Comparison of ENCODE assay signal across 15 cellular contexts in genomic region chr11:104529213-104529612, GRCh38.
DNase-seq lines count a peak whose midpoint lies in the region; ATAC-seq and TF ChIP-seq lines count a peak whose summit lies in the region.
"Had no signal": no experiment of that assay in that cellular context is flagged by ENCODE, and none has a peak within 500 bp of the region (broad histone marks: within the 10 kb centered on the region; RNA-seq: fewer than 3 reads in every experiment).

No MANE protein-coding gene starts in this region.

- no peak overlapping the region for H3K4me3 Mint-ChIP-seq in T-helper 17 cell
- H3K4me3 Mint-ChIP-seq in activated CD8-positive, alpha-beta memory T cell treated with anti-CD3 and anti-CD28 coated beads, Interleukin-2, amount 10 ng/mL, durations not matched to agents 7 days and 5 days: no peak overlapping the region
- H3K4me3 Mint-ChIP-seq: CD4-positive, CD25-positive, alpha-beta regulatory T cell; GM23338 had no signal

- CTCF ChIA-PET in activated CD8-positive, alpha-beta memory T cell treated with anti-CD3 and anti-CD28 coated beads, Interleukin-2, amount 10 ng/mL, durations not matched to agents 7 days and 5 days (lab: Charles Lee): interaction anchor here (1.3 kb wide), 1 partner anchor 16 kb away, joined by 3 read pairs; no protein-coding TSS in a partner anchor

- H3K36me3 Mint-ChIP-seq in T-helper 17 cell (ENCODE audit: low read depth): peaks cover 2% of the 10 kb centered on the region
- no peaks in the 10 kb centered on the region for H3K36me3 Mint-ChIP-seq in activated CD8-positive, alpha-beta memory T cell treated with anti-CD3 and anti-CD28 coated beads, Interleukin-2, amount 10 ng/mL, durations not matched to agents 7 days and 5 days
- H3K36me3 Mint-ChIP-seq: CD4-positive, CD25-positive, alpha-beta regulatory T cell had no signal

- no peaks in the 10 kb centered on the region for H3K9me3 ChIP-seq in T-helper 17 cell (ENCODE audit: control insufficient read depth, low read length, poor library complexity, severe bottlenecking)

- no peak overlapping the region for H3K4me3 ChIP-seq in choroid plexus epithelial cell (ENCODE audit: low read depth, low read length)
- H3K4me3 ChIP-seq: GM23338 had no signal

- TF ChIP-seq POLR2A in erythroblast (IDR thresholded peaks at IDR 0.05; ENCODE audit: low read length): no peak

- no peak for TF ChIP-seq CTCF in choroid plexus epithelial cell (conservative IDR thresholded peaks at IDR 0.05; ENCODE audit: low read depth, low read length)

- H3K27ac Mint-ChIP-seq in T-helper 17 cell: no peak overlapping the region
- H3K27ac Mint-ChIP-seq in activated CD8-positive, alpha-beta memory T cell treated with anti-CD3 and anti-CD28 coated beads, Interleukin-2, amount 10 ng/mL, durations not matched to agents 7 days and 5 days: no peak overlapping the region
- H3K27ac Mint-ChIP-seq: CD4-positive, CD25-positive, alpha-beta regulatory T cell; GM23338 had no signal

- H3K9me3 Mint-ChIP-seq in activated CD8-positive, alpha-beta memory T cell treated with anti-CD3 and anti-CD28 coated beads, Interleukin-2, amount 10 ng/mL, durations not matched to agents 7 days and 5 days (ENCODE audit: low read depth): no peaks in the 10 kb centered on the region
- H3K9me3 Mint-ChIP-seq: CD4-positive, CD25-positive, alpha-beta regulatory T cell; GM23338 had no signal

- peaks cover 5% of the 10 kb centered on the region for H3K4me1 Mint-ChIP-seq in T-helper 17 cell
- H3K4me1 Mint-ChIP-seq in activated CD8-positive, alpha-beta memory T cell treated with anti-CD3 and anti-CD28 coated beads, Interleukin-2, amount 10 ng/mL, durations not matched to agents 7 days and 5 days: peaks cover under 1% of the 10 kb centered on the region
- H3K4me1 Mint-ChIP-seq: CD4-positive, CD25-positive, alpha-beta regulatory T cell had no signal

- DNase-seq in DMS 273 treated with DMSO at 0.1 percent for 48 hours (lab: John Stamatoyannopoulos, UW) (peak; percentile 48), NCI-H82 treated with DMSO at 0.1 percent for 48 hours (lab: John Stamatoyannopoulos, UW; ENCODE audit: unreplicated experiment) (peak; percentile 14), choroid plexus epithelial cell (ENCODE audit: low read depth) (peak; percentile 39), myocyte (ENCODE audit: low read depth) (peak; percentile 87), erythroblast (lab: John Stamatoyannopoulos, UW) (no peak), AG08396 (ENCODE audit: low spot score) (no peak), T-helper 17 cell (no peak)
- DNase-seq in activated CD8-positive, alpha-beta memory T cell treated with anti-CD3 and anti-CD28 coated beads, Interleukin-2, amount 10 ng/mL, durations not matched to agents 7 days and 5 days: no peak
- DNase-seq: AML-193; Calu3; CD4-positive, CD25-positive, alpha-beta regulatory T cell; NCI-H1417; NCI-H2029; NCI-H2171 treated with DMSO at 0.1 percent for 48 hours had no signal

- no peak for ATAC-seq in T-helper 17 cell
- ATAC-seq in activated CD8-positive, alpha-beta memory T cell treated with anti-CD3 and anti-CD28 coated beads, Interleukin-2, amount 10 ng/mL, durations not matched to agents 7 days and 5 days: no peak
- ATAC-seq: GM23338 had no signal

- H3K27me3 Mint-ChIP-seq in T-helper 17 cell: peaks cover 9% of the 10 kb centered on the region
- no peaks in the 10 kb centered on the region for H3K27me3 Mint-ChIP-seq in activated CD8-positive, alpha-beta memory T cell treated with anti-CD3 and anti-CD28 coated beads, Interleukin-2, amount 10 ng/mL, durations not matched to agents 7 days and 5 days
- H3K27me3 Mint-ChIP-seq: CD4-positive, CD25-positive, alpha-beta regulatory T cell had no signal

Comparison
In these comparisons a context has a peak if more than half of its experiments do, and no peak if none do; other contexts are left out.
1. DNase-seq: peak in DMS 273 treated with DMSO at 0.1 percent for 48 hours (single experiment), NCI-H82 treated with DMSO at 0.1 percent for 48 hours (single experiment), choroid plexus epithelial cell (single experiment) and myocyte (single experiment); none in erythroblast (0 of 2), AG08396 (single experiment), T-helper 17 cell (0 of 3) and activated CD8-positive, alpha-beta memory T cell treated with anti-CD3 and anti-CD28 coated beads, Interleukin-2, amount 10 ng/mL, durations not matched to agents 7 days and 5 days (single experiment).